ENCODE assay signal across 12 cellular contexts in genomic region chr4:13766722-13767495, GRCh38.
DNase-seq lines count a peak whose midpoint lies in the region; ATAC-seq and TF ChIP-seq lines count a peak whose summit lies in the region.
"Had no signal": no experiment of that assay in that cellular context is flagged by ENCODE, and none has a peak within 500 bp of the region (broad histone marks: within the 10 kb centered on the region; RNA-seq: fewer than 3 reads in every experiment).

No MANE protein-coding gene starts in this region.

- peak; percentile 52 for DNase-seq in NCI-H748 (lab: John Stamatoyannopoulos, UW; ENCODE audit: unreplicated experiment)
- DNase-seq in NCI-H748 treated with DMSO at 0.1 percent for 48 hours (lab: John Stamatoyannopoulos, UW) = no peak
- DNase-seq in NCI-H446 (lab: John Stamatoyannopoulos, UW) = peak; percentile 21 to 78
- peak; percentile 39 for DNase-seq in fibroblast of mammary gland (ENCODE audit: low read depth)
- peak; percentile 49 for DNase-seq in occipital lobe (lab: John Stamatoyannopoulos, UW)
- DNase-seq in GM20000 (ENCODE audit: low spot score) = no peak
- DNase-seq in KBM-7 = no peak
- DNase-seq: DMS53, MV-4-11, NCI-H1436, NCI-H510A had no signal

- in situ Hi-C loops in KBM-7 (cut with MboI; ENCODE audit: low pct_unique_long_range_greater_than_20kb, low sequenced_read_pairs) = no loop called here

- ATAC-seq in GM21367 (IDR thresholded peaks at IDR 0.05; ENCODE audit: unreplicated experiment) = no peak

- no peak for TF ChIP-seq CTCF in fibroblast of mammary gland (conservative IDR thresholded peaks at IDR 0.05; ENCODE audit: control insufficient read depth, insufficient read depth, low read depth, low read length)
- TF ChIP-seq CTCF in GM20000 (IDR thresholded peaks at IDR 0.05; ENCODE audit: extremely low read depth, missing control alignments) = no peak

- no peak overlapping the region for H3K4me3 ChIP-seq in fibroblast of mammary gland (ENCODE audit: control insufficient read depth, low read depth, low read length)

Comparison
In these comparisons a context has a peak if more than half of its experiments do, and no peak if none do; other contexts are left out.
1. DNase-seq: peak in NCI-H748 (single experiment), NCI-H446 (2 of 2), fibroblast of mammary gland (single experiment) and occipital lobe (single experiment); none in NCI-H748 treated with DMSO at 0.1 percent for 48 hours (single experiment), GM20000 (single experiment) and KBM-7 (single experiment).